ENCODE assay signal across 8 cellular contexts in the genomic region with DNA sequence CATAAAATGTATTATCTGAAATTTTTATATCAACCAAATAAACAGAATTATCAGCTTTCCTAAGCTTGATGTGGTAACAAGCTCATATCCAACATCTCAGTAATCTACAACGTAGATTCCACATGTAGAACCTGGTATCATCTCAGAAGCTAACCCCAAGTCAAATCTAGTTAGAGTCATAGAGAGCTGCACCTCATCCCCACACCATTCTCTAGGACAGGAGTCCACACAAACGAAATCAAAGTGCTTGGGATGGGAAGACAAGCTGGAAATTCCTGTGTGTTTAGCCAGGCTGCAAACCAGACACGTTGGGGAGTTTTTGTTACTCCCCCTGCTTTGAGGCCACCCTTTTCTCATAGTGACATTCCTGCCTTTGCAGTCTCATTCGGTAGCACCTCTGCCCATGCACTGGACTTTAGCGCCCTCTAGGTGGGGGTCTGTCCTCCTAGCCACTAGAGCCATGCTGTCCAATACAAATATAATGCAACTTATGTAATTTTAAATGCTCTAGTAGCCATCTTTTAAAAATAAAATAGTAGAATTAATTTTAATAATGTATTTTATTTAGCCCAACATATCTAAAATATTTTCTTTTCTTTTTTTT. TPM values are rescaled to one million over a fixed set of nuclear protein-coding genes. Genes with fewer than 3 reads are reported as not detected.
DNase-seq lines count a peak whose midpoint lies in the region; ATAC-seq and TF ChIP-seq lines count a peak whose summit lies in the region.

No MANE protein-coding gene starts in this region.

- intact Hi-C loops in Calu3 (cut with micrococcal nuclease; ENCODE audit: unreplicated experiment) = loop anchor here (1.0 to 10.0 kb wide), 4 partner anchors 461 to 1172 kb away; no protein-coding TSS in a partner anchor
- intact Hi-C loops in dorsolateral prefrontal cortex (cut with DNase I) = no loop called here

- H3K4me3 Mint-ChIP-seq in Calu3 (ENCODE audit: low read depth, unreplicated experiment) (no peak overlapping the region), nephron progenitor cell (no peak overlapping the region)

- no TSS peak for BruUV-seq in Calu3 (replicated peaks; lab: Mats Ljungman, UMichigan)

- no peaks in the 10 kb centered on the region for H3K9me3 ChIP-seq in RWPE2 (ENCODE audit: severe bottlenecking)

- H3K36me3 ChIP-seq in RWPE2 (ENCODE audit: low read depth) = no peaks in the 10 kb centered on the region

- H3K27ac Mint-ChIP-seq in Calu3 (ENCODE audit: unreplicated experiment) (no peak overlapping the region), nephron progenitor cell (no peak overlapping the region)

- peak; percentile 87 for DNase-seq in Calu3
- no peak for DNase-seq in RWPE2 (ENCODE audit: low spot score)
- DNase-seq in dorsolateral prefrontal cortex = peak in 8 of 10 donors; percentile 34 to 77 (median 66)
- peak; percentile 75 for DNase-seq in nephron progenitor cell
- no peak for DNase-seq in effector CD8-positive, alpha-beta T cell (lab: John Stamatoyannopoulos, UW)

- H3K4me1 Mint-ChIP-seq in Calu3 (ENCODE audit: low read depth, unreplicated experiment) (no peaks in the 10 kb centered on the region), nephron progenitor cell (no peaks in the 10 kb centered on the region)

- H3K27me3 Mint-ChIP-seq in Calu3 (ENCODE audit: unreplicated experiment) (no peaks in the 10 kb centered on the region), nephron progenitor cell (ENCODE audit: low read depth, poor library complexity) (peaks cover 4% of the 10 kb centered on the region)

- no peak overlapping the region for H3K4me3 ChIP-seq in RWPE2 (ENCODE audit: severe bottlenecking)
- no peak overlapping the region for H3K4me3 ChIP-seq in dorsolateral prefrontal cortex

- H3K4me1 ChIP-seq in RWPE2 (ENCODE audit: insufficient read depth, poor library complexity, severe bottlenecking) = no peaks in the 10 kb centered on the region

- H3K36me3 Mint-ChIP-seq in Calu3 (ENCODE audit: insufficient read depth, unreplicated experiment) = no peaks in the 10 kb centered on the region
- no peaks in the 10 kb centered on the region for H3K36me3 Mint-ChIP-seq in nephron progenitor cell (ENCODE audit: low read depth)

- TF ChIP-seq CTCF in Calu3 (IDR thresholded peaks at IDR 0.05; ENCODE audit: unreplicated experiment) (peak; percentile 84), LNCAP (IDR thresholded peaks at IDR 0.05) (peak; percentile 61), RWPE2 (IDR thresholded peaks at IDR 0.05; ENCODE audit: poor library complexity, severe bottlenecking) (peak; percentile 73), dorsolateral prefrontal cortex (IDR thresholded peaks at IDR 0.05 in 54 of 56, conservative IDR thresholded peaks at IDR 0.05 in 2 of 56; ENCODE audit: low read depth in 1 of 56, partially characterized antibody in 56 of 56) (peak in 55 of 56 donors; percentile 12 to 80 (median 64)), nephron progenitor cell (IDR thresholded peaks at IDR 0.05) (peak; percentile 64)

- H3K27ac ChIP-seq in RWPE2 (ENCODE audit: poor library complexity, severe bottlenecking) = no peak overlapping the region
- H3K27ac ChIP-seq in dorsolateral prefrontal cortex = no peak overlapping the region

- peak; percentile 69 for ATAC-seq in GM18907 (IDR thresholded peaks at IDR 0.05; ENCODE audit: unreplicated experiment)
- ATAC-seq in RWPE2 (ENCODE audit: low read depth) = peak; percentile 72
- ATAC-seq in HG02678 (IDR thresholded peaks at IDR 0.05; ENCODE audit: unreplicated experiment) = no peak

- H3K27me3 ChIP-seq in RWPE2 (ENCODE audit: insufficient read depth, poor library complexity, severe bottlenecking) (no peaks in the 10 kb centered on the region), dorsolateral prefrontal cortex (peaks cover 0 to 3% (median 0%) of the 10 kb centered on the region in 45 donors)

- CTCF ChIA-PET in Calu3 (lab: Charles Lee) = interaction anchor here (0.5 to 1.3 kb wide), 4 partner anchors 766 to 1188 kb away, joined by 3 to 6 read pairs (median 3); no protein-coding TSS in a partner anchor

- H3K9me3 Mint-ChIP-seq in Calu3 (ENCODE audit: low read depth, unreplicated experiment) (no peaks in the 10 kb centered on the region), nephron progenitor cell (no peaks in the 10 kb centered on the region)

RNA-seq across cellular contexts. Expression of gene SATB2, which starts 28.1 kb away (rescaled TPM):
- total RNA-seq in Calu3 (2022) = 8.4 and 11.2 TPM in 2 replicates
- total RNA-seq in dorsolateral prefrontal cortex = 100 to 1,000 TPM in 117 of 120 experiments, 10 to 100 TPM in 3; 77.2 to 202 (median 149) TPM

Comparison
In these comparisons a context has a peak if more than half of its experiments do, and no peak if none do; other contexts are left out.
1. DNase-seq: peak in Calu3 (single experiment), dorsolateral prefrontal cortex (8 of 10) and nephron progenitor cell (single experiment); none in RWPE2 (single experiment) and effector CD8-positive, alpha-beta T cell (single experiment).
2. Peak in every context shown above with its lines, with median percentiles within 50 percentile points of each other: CTCF ChIP-seq.